27 cellular contexts compared by ENCODE assay signal in the genomic region with DNA sequence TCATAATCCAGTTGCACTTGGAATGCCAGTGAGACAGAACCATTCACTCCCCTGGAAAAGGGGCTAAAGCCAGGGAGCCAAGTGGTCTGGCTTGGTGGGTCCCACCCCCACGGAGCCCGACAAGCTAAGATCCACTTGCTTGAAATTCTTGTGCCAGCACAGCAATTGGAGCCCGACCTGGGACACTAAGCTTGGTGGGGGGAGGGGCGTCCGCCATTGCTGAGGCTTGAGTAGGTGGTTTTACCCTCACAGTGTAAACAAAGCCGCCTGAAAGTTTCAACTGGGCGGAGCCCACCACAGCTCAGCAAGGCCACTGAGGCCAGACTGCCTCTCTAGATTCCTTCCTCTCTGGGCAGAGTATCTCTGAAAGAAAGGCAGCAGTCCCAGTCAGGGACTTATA.
"Had no signal": no experiment of that assay in that cellular context is flagged by ENCODE, and none has a peak within 500 bp of the region (broad histone marks: within the 10 kb centered on the region; RNA-seq: fewer than 3 reads in every experiment).

No MANE protein-coding gene starts in this region.

- H3K4me3 ChIP-seq: ascending aorta, MG63 had no signal

- ATAC-seq: activated CD8-positive, alpha-beta T cell treated with anti-CD3 and anti-CD28 coated beads for 36 hours; activated T-cell treated with anti-CD3 and anti-CD28 coated beads, Interleukin-2, amount 50 U/mL, for 72 hours; activated T-helper 17 cell treated with anti-CD3 and anti-CD28 coated beads, Interleukin-2, amount 50 U/mL, for 72 hours had no signal

- H3K27ac ChIP-seq: ascending aorta, WERI-Rb-1 had no signal

- H3K4me3 Mint-ChIP-seq: activated CD4-positive, alpha-beta T cell treated with anti-CD3 and anti-CD28 coated beads, Interleukin-2, amount 10 ng/mL, durations not matched to agents 24 days and 14 days; activated CD8-positive, alpha-beta T cell treated with anti-CD3 and anti-CD28 coated beads for 36 hours; activated naive CD4-positive, alpha-beta T cell treated with anti-CD3 and anti-CD28 coated beads, Interleukin-2, amount 50 U/mL, for 24 hours; activated naive CD8-positive, alpha-beta T cell treated with anti-CD3 and anti-CD28 coated beads, Interleukin-2, amount 10 ng/mL, durations not matched to agents 7 days and 5 days; activated T-cell treated with anti-CD3 and anti-CD28 coated beads, Interleukin-2, amount 50 U/mL, for 72 hours; activated T-helper 17 cell treated with anti-CD3 and anti-CD28 coated beads, Interleukin-2, amount 50 U/mL, for 72 hours had no signal

- H3K27me3 ChIP-seq: ascending aorta had no signal

- H3K27ac Mint-ChIP-seq: activated CD4-positive, alpha-beta T cell treated with anti-CD3 and anti-CD28 coated beads, Interleukin-2, amount 10 ng/mL, durations not matched to agents 24 days and 14 days; activated CD8-positive, alpha-beta T cell treated with anti-CD3 and anti-CD28 coated beads for 36 hours; activated naive CD4-positive, alpha-beta T cell treated with anti-CD3 and anti-CD28 coated beads, Interleukin-2, amount 50 U/mL, for 24 hours; activated naive CD8-positive, alpha-beta T cell treated with anti-CD3 and anti-CD28 coated beads, Interleukin-2, amount 10 ng/mL, durations not matched to agents 7 days and 5 days; activated T-cell treated with anti-CD3 and anti-CD28 coated beads, Interleukin-2, amount 50 U/mL, for 72 hours; activated T-helper 17 cell treated with anti-CD3 and anti-CD28 coated beads, Interleukin-2, amount 50 U/mL, for 72 hours had no signal

- H3K4me1 ChIP-seq: ascending aorta had no signal

- H3K36me3 ChIP-seq: ascending aorta, MG63, WERI-Rb-1 had no signal

- H3K36me3 Mint-ChIP-seq: activated naive CD4-positive, alpha-beta T cell treated with anti-CD3 and anti-CD28 coated beads, Interleukin-2, amount 50 U/mL, for 24 hours; activated naive CD8-positive, alpha-beta T cell treated with anti-CD3 and anti-CD28 coated beads, Interleukin-2, amount 10 ng/mL, durations not matched to agents 7 days and 5 days had no signal

- DNase-seq: activated CD4-positive, alpha-beta T cell treated with anti-CD3 and anti-CD28 coated beads, Interleukin-2, amount 10 ng/mL, durations not matched to agents 24 days and 14 days; activated CD4-positive, alpha-beta T cell treated with anti-CD3 and anti-CD28 coated beads, Interleukin-2, amount 50 U/mL, for 4 hours; activated CD8-positive, alpha-beta T cell treated with anti-CD3 and anti-CD28 coated beads for 36 hours; activated gamma-delta T cell; activated naive CD4-positive, alpha-beta T cell treated with Interleukin-2 at 50 U/mL for 16 hours; activated naive CD8-positive, alpha-beta T cell treated with anti-CD3 and anti-CD28 coated beads, Interleukin-2, amount 10 ng/mL, durations not matched to agents 7 days and 5 days; activated T-cell treated with anti-CD3 and anti-CD28 coated beads, Interleukin-2, amount 50 U/mL, for 1 hour; activated T-cell treated with anti-CD3 and anti-CD28 coated beads, Interleukin-2, amount 50 U/mL, for 72 hours; amygdala; Kasumi-1; MG63; NCI-H1048; NCI-H1105 treated with DMSO at 0.1 percent for 48 hours; NCI-H1436; NCI-H1694; NCI-H1930; NCI-H2081 treated with DMSO at 0.1 percent for 48 hours; NCI-H226; NCI-H524 treated with DMSO at 0.1 percent for 48 hours; NK-92 treated with Interleukin-12 subunit alpha and Interleukin-12 subunit beta, amount 100 ng/mL, for 24 hours; OCI-M1; Right ventricle myocardium superior; T1000; WERI-Rb-1 had no signal

- H3K9me3 ChIP-seq: ascending aorta, MG63 had no signal

- H3K4me1 Mint-ChIP-seq: activated CD4-positive, alpha-beta T cell treated with anti-CD3 and anti-CD28 coated beads, Interleukin-2, amount 10 ng/mL, durations not matched to agents 24 days and 14 days; activated naive CD4-positive, alpha-beta T cell treated with anti-CD3 and anti-CD28 coated beads, Interleukin-2, amount 50 U/mL, for 24 hours; activated naive CD8-positive, alpha-beta T cell treated with anti-CD3 and anti-CD28 coated beads, Interleukin-2, amount 10 ng/mL, durations not matched to agents 7 days and 5 days; activated T-helper 17 cell treated with anti-CD3 and anti-CD28 coated beads, Interleukin-2, amount 50 U/mL, for 72 hours had no signal

- H3K27me3 Mint-ChIP-seq: activated CD4-positive, alpha-beta T cell treated with anti-CD3 and anti-CD28 coated beads, Interleukin-2, amount 10 ng/mL, durations not matched to agents 24 days and 14 days; activated CD8-positive, alpha-beta T cell treated with anti-CD3 and anti-CD28 coated beads for 36 hours; activated naive CD4-positive, alpha-beta T cell treated with anti-CD3 and anti-CD28 coated beads, Interleukin-2, amount 50 U/mL, for 24 hours; activated naive CD8-positive, alpha-beta T cell treated with anti-CD3 and anti-CD28 coated beads, Interleukin-2, amount 10 ng/mL, durations not matched to agents 7 days and 5 days; activated T-helper 17 cell treated with anti-CD3 and anti-CD28 coated beads, Interleukin-2, amount 50 U/mL, for 72 hours had no signal
